In genomic region chr18:8860845-8861642, GRCh38 we compare ENCODE assay signal across 32 cellular contexts.
DNase-seq lines count a peak whose midpoint lies in the region; ATAC-seq, FAIRE-seq and TF ChIP-seq lines count a peak whose summit lies in the region.
"Had no signal": no experiment of that assay in that cellular context is flagged by ENCODE, and none has a peak within 500 bp of the region (broad histone marks: within the 10 kb centered on the region; RNA-seq: fewer than 3 reads in every experiment).

No MANE protein-coding gene starts in this region.

- H3K4me3 Mint-ChIP-seq in GM23338: no peak overlapping the region
- H3K4me3 Mint-ChIP-seq in stimulated activated memory B cell treated with anti-CD40 and anti-IgM and Interleukin-4, amounts not matched to agents 10 μg/mL and 1 μg/mL and 100 μg/mL, for 72 hours: no peak overlapping the region
- H3K4me3 Mint-ChIP-seq: activated CD4-positive, alpha-beta memory T cell treated with anti-CD3 and anti-CD28 coated beads, Interleukin-2, amount 10 ng/mL, durations not matched to agents 7 days and 5 days; activated naive CD4-positive, alpha-beta T cell treated with anti-CD3 and anti-CD28 coated beads, Interleukin-2, amount 10 ng/mL, durations not matched to agents 7 days and 5 days; activated T-helper 1 cell treated with anti-CD3 and anti-CD28 coated beads, Interleukin-12 subunit alpha, Interleukin-12 subunit beta, Interleukin-2, Interleukin-4 antibody, amounts not matched to agents 30 ng/mL and 10 ng/mL and 1 ng/mL, durations not matched to agents 14 hours and 24 hours and 36 hours; CD4-positive, alpha-beta memory T cell; dendritic cell treated with granulocyte-macrophage colony-stimulating factor and Interleukin-4, amounts not matched to agents 40 ng/mL and 50 ng/mL, for 4 days; endodermal cell; nephron progenitor cell; stimulated activated effector memory CD8-positive, alpha-beta T cell treated with anti-CD3 and anti-CD28 coated beads, Interleukin-12 subunit alpha, Interleukin-12 subunit beta, amount 100 ng/mL, for 72 hours; T-helper 1 cell treated with Interleukin-12 subunit alpha and Interleukin-12 subunit beta and Interleukin-4 antibody, amounts not matched to agents 30 μg/mL and 1 μg/mL, for 36 hours had no signal

- no peaks in the 10 kb centered on the region for H3K79me2 ChIP-seq in GM23338 (replicated peaks; ENCODE audit: insufficient read depth)

- no peaks in the 10 kb centered on the region; the same call in 2 of the 3 replicates for H3K36me3 Mint-ChIP-seq in GM23338 (ENCODE audit: low read depth)
- H3K36me3 Mint-ChIP-seq in stimulated activated memory B cell treated with anti-CD40 and anti-IgM and Interleukin-4, amounts not matched to agents 10 μg/mL and 1 μg/mL and 100 μg/mL, for 72 hours: no peaks in the 10 kb centered on the region
- H3K36me3 Mint-ChIP-seq: activated naive CD4-positive, alpha-beta T cell treated with anti-CD3 and anti-CD28 coated beads, Interleukin-2, amount 10 ng/mL, durations not matched to agents 7 days and 5 days; CD4-positive, alpha-beta memory T cell; stimulated activated effector memory CD8-positive, alpha-beta T cell treated with anti-CD3 and anti-CD28 coated beads, Interleukin-12 subunit alpha, Interleukin-12 subunit beta, amount 100 ng/mL, for 72 hours had no signal

- H3K4me2 ChIP-seq in GM23338: no peak overlapping the region
- H3K4me2 ChIP-seq: KMS-11 had no signal

- peaks cover 4% of the 10 kb centered on the region for H3K27me3 Mint-ChIP-seq in GM23338 (ENCODE audit: insufficient read depth, low read depth, poor library complexity)
- no peaks in the 10 kb centered on the region for H3K27me3 Mint-ChIP-seq in stimulated activated memory B cell treated with anti-CD40 and anti-IgM and Interleukin-4, amounts not matched to agents 10 μg/mL and 1 μg/mL and 100 μg/mL, for 72 hours
- H3K27me3 Mint-ChIP-seq: activated CD4-positive, alpha-beta memory T cell treated with anti-CD3 and anti-CD28 coated beads, Interleukin-2, amount 10 ng/mL, durations not matched to agents 7 days and 5 days had no signal

- H3K4me3 ChIP-seq in GM23338 (no peak overlapping the region), esophagus (ENCODE audit: low read depth in 1 of 2, low read length in 2 of 2) (no peak overlapping the region)
- H3K4me3 ChIP-seq: adrenal gland, body of pancreas, gastrocnemius medialis, lower lobe of right lung had no signal

- no peak for FAIRE-seq in D721Med (lab: Jason Lieb, UNC)
- FAIRE-seq: GM12891 had no signal

- H3K4me1 ChIP-seq in GM23338 (ENCODE audit: insufficient read depth) (peaks cover 6% of the 10 kb centered on the region; the same call in 1 of the 2 replicates), esophagus (ENCODE audit: control insufficient read depth in 2 of 2, insufficient read depth in 2 of 2, low read length in 1 of 2) (no peaks in the 10 kb centered on the region)
- H3K4me1 ChIP-seq: adrenal gland, body of pancreas, gastrocnemius medialis, lower lobe of right lung had no signal

- no peaks in the 10 kb centered on the region for H3K9me3 ChIP-seq in esophagus (ENCODE audit: control insufficient read depth in 2 of 2, insufficient read depth in 1 of 2, low read depth in 1 of 2, low read length in 1 of 2)
- H3K9me3 ChIP-seq: adrenal gland, body of pancreas, gastrocnemius medialis, lower lobe of right lung had no signal

- H2AFZ ChIP-seq in GM23338: peak overlapping the region; percentile 43; the same call in 1 of the 2 replicates

- H3F3A ChIP-seq in GM23338 (replicated peaks; ENCODE audit: low read depth): no peaks in the 10 kb centered on the region

- TF ChIP-seq CTCF in GM23338 (conservative IDR thresholded peaks at IDR 0.05; ENCODE audit: low read depth in 2 of 2) (no peak), D721Med (IDR thresholded peaks at IDR 0.05; ENCODE audit: insufficient read depth, missing control alignments) (no peak)

- H3K27me3 ChIP-seq in GM23338 (ENCODE audit: insufficient read depth) (no peaks in the 10 kb centered on the region), esophagus (ENCODE audit: control insufficient read depth in 1 of 2, insufficient read depth in 2 of 2, low read length in 2 of 2) (no peaks in the 10 kb centered on the region)
- H3K27me3 ChIP-seq: body of pancreas, gastrocnemius medialis had no signal

- no peak overlapping the region for H3K27ac Mint-ChIP-seq in GM23338
- no peak overlapping the region for H3K27ac Mint-ChIP-seq in stimulated activated memory B cell treated with anti-CD40 and anti-IgM and Interleukin-4, amounts not matched to agents 10 μg/mL and 1 μg/mL and 100 μg/mL, for 72 hours
- H3K27ac Mint-ChIP-seq: activated CD4-positive, alpha-beta memory T cell treated with anti-CD3 and anti-CD28 coated beads, Interleukin-2, amount 10 ng/mL, durations not matched to agents 7 days and 5 days; activated naive CD4-positive, alpha-beta T cell treated with anti-CD3 and anti-CD28 coated beads, Interleukin-2, amount 10 ng/mL, durations not matched to agents 7 days and 5 days; activated T-helper 1 cell treated with anti-CD3 and anti-CD28 coated beads, Interleukin-12 subunit alpha, Interleukin-12 subunit beta, Interleukin-2, Interleukin-4 antibody, amounts not matched to agents 30 ng/mL and 10 ng/mL and 1 ng/mL, durations not matched to agents 14 hours and 24 hours and 36 hours; CD4-positive, alpha-beta memory T cell; dendritic cell treated with granulocyte-macrophage colony-stimulating factor and Interleukin-4, amounts not matched to agents 40 ng/mL and 50 ng/mL, for 4 days; endodermal cell; nephron progenitor cell; stimulated activated effector memory CD8-positive, alpha-beta T cell treated with anti-CD3 and anti-CD28 coated beads, Interleukin-12 subunit alpha, Interleukin-12 subunit beta, amount 100 ng/mL, for 72 hours; T-helper 1 cell treated with Interleukin-12 subunit alpha and Interleukin-12 subunit beta and Interleukin-4 antibody, amounts not matched to agents 30 μg/mL and 1 μg/mL, for 36 hours had no signal

- no peak for DNase-seq in GM23338 (ENCODE audit: low spot score)
- DNase-seq in OCI-M1 (lab: John Stamatoyannopoulos, UW): peak; percentile 54
- DNase-seq in activated naive CD4-positive, alpha-beta T cell (lab: John Stamatoyannopoulos, UW): no peak
- DNase-seq in D721Med (ENCODE audit: insufficient read length, low spot score): no peak
- DNase-seq: activated CD4-positive, alpha-beta memory T cell treated with anti-CD3 and anti-CD28 coated beads, Interleukin-2, amount 10 ng/mL, durations not matched to agents 7 days and 5 days; activated CD8-positive, alpha-beta memory T cell treated with anti-CD3 and anti-CD28 coated beads, Interleukin-2, amount 50 U/mL, for 4 hours; activated naive CD4-positive, alpha-beta T cell treated with anti-CD3 and anti-CD28 coated beads, Interleukin-2, amount 10 ng/mL, durations not matched to agents 7 days and 5 days; adrenal gland; AML-193; body of pancreas; CD4-positive, alpha-beta memory T cell; EL; endodermal cell; gastrocnemius medialis; H7; lower lobe of right lung; NCI-H1417 treated with DMSO at 0.1 percent for 48 hours; NCI-H2029 treated with DMSO at 0.1 percent for 48 hours; NCI-H2227 treated with DMSO at 0.1 percent for 48 hours; NCI-H526; nephron progenitor cell; substantia nigra had no signal

- no peaks in the 10 kb centered on the region for H4K20me1 ChIP-seq in GM23338 (replicated peaks; ENCODE audit: insufficient read depth)

- H3K9me3 Mint-ChIP-seq in GM23338: no peaks in the 10 kb centered on the region
- no peaks in the 10 kb centered on the region for H3K9me3 Mint-ChIP-seq in stimulated activated memory B cell treated with anti-CD40 and anti-IgM and Interleukin-4, amounts not matched to agents 10 μg/mL and 1 μg/mL and 100 μg/mL, for 72 hours
- H3K9me3 Mint-ChIP-seq: activated CD4-positive, alpha-beta memory T cell treated with anti-CD3 and anti-CD28 coated beads, Interleukin-2, amount 10 ng/mL, durations not matched to agents 7 days and 5 days; activated naive CD4-positive, alpha-beta T cell treated with anti-CD3 and anti-CD28 coated beads, Interleukin-2, amount 10 ng/mL, durations not matched to agents 7 days and 5 days; activated T-helper 1 cell treated with anti-CD3 and anti-CD28 coated beads, Interleukin-12 subunit alpha, Interleukin-12 subunit beta, Interleukin-2, Interleukin-4 antibody, amounts not matched to agents 30 ng/mL and 10 ng/mL and 1 ng/mL, durations not matched to agents 14 hours and 24 hours and 36 hours; CD4-positive, alpha-beta memory T cell; dendritic cell treated with granulocyte-macrophage colony-stimulating factor and Interleukin-4, amounts not matched to agents 40 ng/mL and 50 ng/mL, for 4 days; endodermal cell; nephron progenitor cell; stimulated activated effector memory CD8-positive, alpha-beta T cell treated with anti-CD3 and anti-CD28 coated beads, Interleukin-12 subunit alpha, Interleukin-12 subunit beta, amount 100 ng/mL, for 72 hours; T-helper 1 cell treated with Interleukin-12 subunit alpha and Interleukin-12 subunit beta and Interleukin-4 antibody, amounts not matched to agents 30 μg/mL and 1 μg/mL, for 36 hours had no signal

- H3K4me1 Mint-ChIP-seq in GM23338: peaks cover 7% of the 10 kb centered on the region
- H3K4me1 Mint-ChIP-seq in stimulated activated memory B cell treated with anti-CD40 and anti-IgM and Interleukin-4, amounts not matched to agents 10 μg/mL and 1 μg/mL and 100 μg/mL, for 72 hours: no peaks in the 10 kb centered on the region
- H3K4me1 Mint-ChIP-seq: activated CD4-positive, alpha-beta memory T cell treated with anti-CD3 and anti-CD28 coated beads, Interleukin-2, amount 10 ng/mL, durations not matched to agents 7 days and 5 days; activated naive CD4-positive, alpha-beta T cell treated with anti-CD3 and anti-CD28 coated beads, Interleukin-2, amount 10 ng/mL, durations not matched to agents 7 days and 5 days; CD4-positive, alpha-beta memory T cell; stimulated activated effector memory CD8-positive, alpha-beta T cell treated with anti-CD3 and anti-CD28 coated beads, Interleukin-12 subunit alpha, Interleukin-12 subunit beta, amount 100 ng/mL, for 72 hours had no signal

- no peak overlapping the region for H3K27ac ChIP-seq in GM23338 (ENCODE audit: low read depth)
- peak overlapping the region; percentile 23 to 62 for H3K27ac ChIP-seq in esophagus (ENCODE audit: low read depth in 2 of 2, low read length in 1 of 2)
- H3K27ac ChIP-seq: adrenal gland, body of pancreas, gastrocnemius medialis, KMS-11, lower lobe of right lung had no signal

- H3K9me2 ChIP-seq in GM23338 (ENCODE audit: insufficient read depth): peaks cover 8% of the 10 kb centered on the region; the same call in 1 of the 2 replicates

- ATAC-seq in GM23338: no peak
- ATAC-seq in stimulated activated memory B cell treated with anti-CD40 and anti-IgM and Interleukin-4, amounts not matched to agents 10 μg/mL and 1 μg/mL and 100 μg/mL, for 72 hours: peak; percentile 40
- no peak for ATAC-seq in GM18867 (IDR thresholded peaks at IDR 0.05; ENCODE audit: unreplicated experiment)
- no peak for ATAC-seq in HG02840 (IDR thresholded peaks at IDR 0.05; ENCODE audit: low FRiP score, unreplicated experiment)
- ATAC-seq: body of pancreas; gastrocnemius medialis; lower lobe of right lung; stimulated activated effector memory CD8-positive, alpha-beta T cell treated with anti-CD3 and anti-CD28 coated beads, Interleukin-12 subunit alpha, Interleukin-12 subunit beta, amount 100 ng/mL, for 72 hours had no signal

- no peaks in the 10 kb centered on the region; the same call in 1 of the 2 replicates for H3K36me3 ChIP-seq in GM23338 (ENCODE audit: insufficient read depth)
- no peaks in the 10 kb centered on the region for H3K36me3 ChIP-seq in esophagus (ENCODE audit: control insufficient read depth in 2 of 2, insufficient read depth in 2 of 2, low read length in 1 of 2)
- H3K36me3 ChIP-seq: adrenal gland, gastrocnemius medialis, lower lobe of right lung had no signal

- 69 to 76% methylated on average over 6 of the region's 6 CpGs for WGBS in esophagus, 2 donors
